29 cellular contexts compared by ENCODE assay signal in genomic region chr1:112927462-112927971, GRCh38. TPM values are rescaled to one million over a fixed set of nuclear protein-coding genes. Genes with fewer than 3 reads are reported as not detected.
DNase-seq lines count a peak whose midpoint lies in the region; ATAC-seq and TF ChIP-seq lines count a peak whose summit lies in the region.
"Had no signal": no experiment of that assay in that cellular context is flagged by ENCODE, and none has a peak within 500 bp of the region (broad histone marks: within the 10 kb centered on the region; RNA-seq: fewer than 3 reads in every experiment).

No MANE protein-coding gene starts in this region.

- H3K4me1 ChIP-seq in cardiac muscle cell (ENCODE audit: low read depth) (peaks cover 9% of the 10 kb centered on the region), right cardiac atrium (ENCODE audit: control insufficient read depth, insufficient read depth, low read length) (no peaks in the 10 kb centered on the region)
- H3K4me1 ChIP-seq: right atrium auricular region, thyroid gland had no signal

- no peaks in the 10 kb centered on the region for H3K27me3 ChIP-seq in cardiac muscle cell
- H3K27me3 ChIP-seq in right cardiac atrium (ENCODE audit: control insufficient read depth, insufficient read depth): no peaks in the 10 kb centered on the region
- H3K27me3 ChIP-seq: BE2C, esophagus squamous epithelium, ovary, right atrium auricular region, thyroid gland had no signal

- H3K9me3 ChIP-seq in cardiac muscle cell (ENCODE audit: low read depth) (no peaks in the 10 kb centered on the region), right cardiac atrium (ENCODE audit: control insufficient read depth, low read length) (no peaks in the 10 kb centered on the region)
- H3K9me3 ChIP-seq: BE2C, esophagus squamous epithelium, HAP-1, ovary, right atrium auricular region, SK-N-SH, thyroid gland had no signal

- peaks cover 43% of the 10 kb centered on the region for H3K36me3 ChIP-seq in cardiac muscle cell
- H3K36me3 ChIP-seq: ovary, thyroid gland had no signal

- H3K27ac ChIP-seq in cardiac muscle cell (peak overlapping the region; percentile 49), right cardiac atrium (ENCODE audit: low read length) (no peak overlapping the region), caudate nucleus (ENCODE audit: low read depth, low read length) (peak overlapping the region; percentile 80)
- H3K27ac ChIP-seq: esophagus squamous epithelium, ovary, right atrium auricular region, thyroid gland had no signal

- DNase-seq in cardiac muscle cell (ENCODE audit: low read depth in 1 of 2, low spot score in 1 of 2) (no peak), right cardiac atrium (no peak), caudate nucleus (lab: John Stamatoyannopoulos, UW) (no peak), midbrain (lab: John Stamatoyannopoulos, UW) (peak; percentile 18), DMS 273 treated with DMSO at 0.1 percent for 48 hours (lab: John Stamatoyannopoulos, UW) (no peak), NCI-H526 (lab: John Stamatoyannopoulos, UW) (no peak)
- DNase-seq: activated CD4-positive, alpha-beta memory T cell treated with anti-CD3 and anti-CD28 coated beads, Interleukin-2, amount 10 ng/mL, durations not matched to agents 7 days and 5 days; activated CD4-positive, alpha-beta T cell treated with anti-CD3 and anti-CD28 coated beads for 1 hour; activated effector memory CD4-positive, alpha-beta T cell treated with Interleukin-2 at 50 U/mL for 16 hours; activated naive CD8-positive, alpha-beta T cell treated with anti-CD3 and anti-CD28 coated beads for 36 hours; BE2C; EL; esophagus squamous epithelium; Kasumi-1; NCI-H1436; NCI-H2081; NCI-H2227 treated with DMSO at 0.1 percent for 48 hours; NCI-H526 treated with DMSO at 0.1 percent for 48 hours; NK-92 treated with Interleukin-12 subunit alpha and Interleukin-12 subunit beta, amount 100 ng/mL, for 24 hours; ovary; SK-N-SH; stimulated activated CD4-positive, alpha-beta T cell treated with anti-CD3 and anti-CD28 coated beads, Interleukin-1b, Interleukin-23, amount 100 ng/mL, for 48 hours; stimulated activated naive CD8-positive, alpha-beta T cell treated with anti-CD3 and anti-CD28 coated beads, Interleukin-15, Interleukin-2, amounts not matched to agents 100 U/mL and 50 U/mL, for 24 hours; thyroid gland had no signal

- 66% methylated on average over 2 of the region's 2 CpGs for WGBS in right cardiac atrium

- intact Hi-C loops in right cardiac atrium (cut with DNase I): no loop called here

- ATAC-seq in right cardiac atrium (no peak), SK-N-SH treated with all-trans-retinoic acid at 6 μM for 48 hours (no peak), HG03457 (IDR thresholded peaks at IDR 0.05; ENCODE audit: unreplicated experiment) (no peak)
- ATAC-seq: left lobe of liver; stimulated activated naive CD8-positive, alpha-beta T cell treated with anti-CD3 and anti-CD28 coated beads, Interleukin-15, Interleukin-2, amounts not matched to agents 100 U/mL and 50 U/mL, for 24 hours had no signal

- TF ChIP-seq CTCF in cardiac muscle cell (IDR thresholded peaks at IDR 0.05; ENCODE audit: low read depth, low read length): no peak

- H3K4me3 ChIP-seq in cardiac muscle cell: no peak overlapping the region
- H3K4me3 ChIP-seq in right cardiac atrium (ENCODE audit: low read length): no peak overlapping the region
- H3K4me3 ChIP-seq: esophagus squamous epithelium, HAP-1, ovary, right atrium auricular region, thyroid gland had no signal

TF ChIP-seq in SK-N-SH treated with all-trans-retinoic acid at 6 μM for 48 hours, 23 proteins besides CTCF, POLR2A, EP300 and RAD21:
- TF ChIP-seq TOX (CRISPR knock-in tag; IDR thresholded peaks at IDR 0.05; ENCODE audit: borderline replicate concordance): no peak

RNA-seq across cellular contexts. Expression of gene SLC16A1, which starts 28.5 kb away (rescaled TPM):
- 130 and 137 TPM in 2 replicates for total RNA-seq in cardiac muscle cell
- 146 and 163 TPM in 2 replicates for polyA plus RNA-seq in cardiac muscle cell
- total RNA-seq in right cardiac atrium: 100 to 1,000 TPM in 1 of 4 donors, 10 to 100 TPM in 3; 62.7 to 123 (median 68.6) TPM
- 35.4 TPM for polyA plus RNA-seq in right cardiac atrium
